Comparison of ENCODE assay signal across 8 cellular contexts in genomic region chr20:33995053-33995816, GRCh38. TPM values are rescaled to one million over a fixed set of nuclear protein-coding genes. Genes with fewer than 3 reads are reported as not detected.
DNase-seq lines count a peak whose midpoint lies in the region; ATAC-seq and TF ChIP-seq lines count a peak whose summit lies in the region.

No MANE protein-coding gene starts in this region.

- TF ChIP-seq CTCF in CD4-positive, alpha-beta T cell (IDR thresholded peaks at IDR 0.05) = no peak
- no peak for TF ChIP-seq CTCF in Loucy (conservative IDR thresholded peaks at IDR 0.05; ENCODE audit: low read length)
- no peak for TF ChIP-seq CTCF in brain (conservative IDR thresholded peaks at IDR 0.05)
- TF ChIP-seq CTCF in mesothelial cell of epicardium (IDR thresholded peaks at IDR 0.05; ENCODE audit: unreplicated experiment) = no peak

- H3K4me3 ChIP-seq in Loucy (ENCODE audit: low read length, poor library complexity, severe bottlenecking) = peak overlapping the region; percentile 94

- no peaks in the 10 kb centered on the region for H3K27me3 ChIP-seq in CD4-positive, alpha-beta T cell (ENCODE audit: control insufficient read depth, insufficient read depth, low read length)
- H3K27me3 ChIP-seq in Loucy (ENCODE audit: insufficient read depth, low read length, poor library complexity, severe bottlenecking) = no peaks in the 10 kb centered on the region

- H3K79me2 ChIP-seq in Loucy (ENCODE audit: insufficient read depth, low read length) = peaks cover 79% of the 10 kb centered on the region

- peak overlapping the region; percentile 99 for H3K27ac Mint-ChIP-seq in CD4-positive, alpha-beta T cell
- H3K27ac Mint-ChIP-seq in brain = peak overlapping the region; percentile 68 to 96 (median 94)
- H3K27ac Mint-ChIP-seq in mesothelial cell of epicardium = peak overlapping the region; percentile 95

- POLR2A ChIA-PET in CD4-positive, alpha-beta T cell (lab: Charles Lee) = interaction anchor here (0.7 to 2.8 kb wide), 7 partner anchors 10 to 389 kb away, joined by 3 to 95 read pairs (median 16); partner anchors contain the start of genes CHMP4B and EIF2S2

- intact Hi-C loops in CD4-positive, alpha-beta T cell (cut with DNase I, micrococcal nuclease) = loop anchor here in 1 of 2 experiments (2.0 to 10.0 kb wide), 6 partner anchors 116 to 1960 kb away; partner anchors contain the start of genes ACSS2, E2F1, GGT7 and GSS

- no peaks in the 10 kb centered on the region for H3K27me3 Mint-ChIP-seq in CD4-positive, alpha-beta T cell
- H3K27me3 Mint-ChIP-seq in brain = peaks cover 19% of the 10 kb centered on the region
- no peaks in the 10 kb centered on the region for H3K27me3 Mint-ChIP-seq in mesothelial cell of epicardium (ENCODE audit: low read depth)

- H3K4me1 ChIP-seq in Loucy (ENCODE audit: insufficient read depth, low read length, poor library complexity, severe bottlenecking) = peaks cover 70% of the 10 kb centered on the region

- H3K9me2 ChIP-seq in Loucy (replicated peaks; ENCODE audit: low read depth, low read length) = no peaks in the 10 kb centered on the region

- H3K36me3 ChIP-seq in Loucy (ENCODE audit: insufficient read depth, low read length) = no peaks in the 10 kb centered on the region

- H3K36me3 Mint-ChIP-seq in CD4-positive, alpha-beta T cell (ENCODE audit: low read depth) = peaks cover 31% of the 10 kb centered on the region
- H3K36me3 Mint-ChIP-seq in brain (peaks cover 9% of the 10 kb centered on the region), mesothelial cell of epicardium (no peaks in the 10 kb centered on the region)

- H3K9me3 ChIP-seq in CD4-positive, alpha-beta T cell (ENCODE audit: control insufficient read depth, low read length) = no peaks in the 10 kb centered on the region
- H3K9me3 ChIP-seq in Loucy (ENCODE audit: insufficient read depth, low read depth, low read length) = no peaks in the 10 kb centered on the region

- CTCF ChIA-PET in CD4-positive, alpha-beta T cell (lab: Charles Lee) = no interaction called here

- peaks cover 61% of the 10 kb centered on the region for H4K20me1 ChIP-seq in Loucy (ENCODE audit: insufficient read depth, low read length, poor library complexity, severe bottlenecking)

- no peak for ATAC-seq in CD4-positive, alpha-beta T cell (ENCODE audit: poor library complexity)
- ATAC-seq in GM18867 (IDR thresholded peaks at IDR 0.05; ENCODE audit: unreplicated experiment) (no peak), HG02798 (IDR thresholded peaks at IDR 0.05; ENCODE audit: poor library complexity, unreplicated experiment) (no peak), GM18498 (IDR thresholded peaks at IDR 0.05; ENCODE audit: unreplicated experiment) (no peak)

- no peak overlapping the region for H3K27ac ChIP-seq in CD4-positive, alpha-beta T cell (ENCODE audit: low read depth, low read length)

- no peaks in the 10 kb centered on the region for H3K9me3 Mint-ChIP-seq in CD4-positive, alpha-beta T cell
- H3K9me3 Mint-ChIP-seq in brain (peaks cover 0 to 3% (median 0%) of the 10 kb centered on the region in 5 experiments), mesothelial cell of epicardium (no peaks in the 10 kb centered on the region)

- H3K4me1 Mint-ChIP-seq in CD4-positive, alpha-beta T cell (ENCODE audit: low read depth) = peaks cover 85% of the 10 kb centered on the region
- H3K4me1 Mint-ChIP-seq in brain (peaks cover 72% of the 10 kb centered on the region), mesothelial cell of epicardium (peaks cover 50% of the 10 kb centered on the region)

- peak overlapping the region; percentile 98 for H3K9ac ChIP-seq in Loucy (ENCODE audit: low read depth, low read length, poor library complexity, severe bottlenecking)

- no peak overlapping the region for H2AFZ ChIP-seq in Loucy (ENCODE audit: low read length)

- H3K4me2 ChIP-seq in Loucy (ENCODE audit: low read depth, low read length, poor library complexity, severe bottlenecking) = peak overlapping the region; percentile 94

- no peak for DNase-seq in CD4-positive, alpha-beta T cell
- DNase-seq in mesothelial cell of epicardium (ENCODE audit: low spot score in 2 of 2, unreplicated experiment in 2 of 2) (no peak), AG08395 (ENCODE audit: low spot score) (no peak)

- peak overlapping the region; percentile 100 for H3K4me3 Mint-ChIP-seq in CD4-positive, alpha-beta T cell
- H3K4me3 Mint-ChIP-seq in brain = peak overlapping the region; percentile 92 to 99 (median 98)
- peak overlapping the region; percentile 94 for H3K4me3 Mint-ChIP-seq in mesothelial cell of epicardium

- peaks cover 4% of the 10 kb centered on the region; the same call in 1 of the 2 replicates for H3F3A ChIP-seq in Loucy (ENCODE audit: low read depth)

RNA-seq across cellular contexts. Expression of gene RALY, which starts 1.5 kb away (rescaled TPM):
- 100 to 1,000 TPM; 112 TPM for total RNA-seq in CD4-positive, alpha-beta T cell
- polyA plus RNA-seq in brain (ENCODE audit: insufficient read depth, low read depth, low replicate concordance) = 413 TPM
- total RNA-seq in mesothelial cell of epicardium = 139 to 141 TPM (median 140 TPM) in 3 replicates
